Comparison of ENCODE assay signal across 9 cellular contexts in genomic region chr7:130242198-130243014, GRCh38. TPM values are rescaled to one million over a fixed set of nuclear protein-coding genes. Genes with fewer than 3 reads are reported as not detected.
DNase-seq lines count a peak whose midpoint lies in the region; ATAC-seq and TF ChIP-seq lines count a peak whose summit lies in the region.
"Had no signal": no experiment of that assay in that cellular context is flagged by ENCODE, and none has a peak within 500 bp of the region (broad histone marks: within the 10 kb centered on the region; RNA-seq: fewer than 3 reads in every experiment).

No MANE protein-coding gene starts in this region.

- ATAC-seq in HCT116 (peak; percentile 100), HG03108 (IDR thresholded peaks at IDR 0.05; ENCODE audit: unreplicated experiment) (no peak)

- no TSS peak for BruUV-seq in HCT116 (replicated peaks; lab: Mats Ljungman, UMichigan)

- peaks cover 17% of the 10 kb centered on the region for H3K4me1 Mint-ChIP-seq in nephron progenitor cell

- peaks cover 27% of the 10 kb centered on the region for H3K36me3 Mint-ChIP-seq in nephron progenitor cell (ENCODE audit: low read depth)

- no peaks in the 10 kb centered on the region for H3K9me3 ChIP-seq in HCT116 (ENCODE audit: control insufficient read depth in 1 of 2, insufficient read depth in 1 of 2, low read depth in 1 of 2, low read length in 2 of 2)

- no peaks in the 10 kb centered on the region for H3K79me2 ChIP-seq in HCT116 (ENCODE audit: insufficient read depth, low read length)

- H3K27ac Mint-ChIP-seq in nephron progenitor cell, result no peak overlapping the region

- H2AFZ ChIP-seq in HCT116 (ENCODE audit: low read depth, low read length, poor library complexity, severe bottlenecking), result peak overlapping the region; percentile 99

- CTCF ChIA-PET in HCT116 (lab: Charles Lee), result interaction anchor here (0.5 to 2.9 kb wide), 5 partner anchors 15 to 516 kb away, joined by 3 to 11 read pairs (median 4); no protein-coding TSS in a partner anchor

- H4K20me1 ChIP-seq in HCT116 (ENCODE audit: insufficient read depth), result no peaks in the 10 kb centered on the region

- H3K4me3 Mint-ChIP-seq in nephron progenitor cell, result no peak overlapping the region

- TF ChIP-seq RAD21 in HCT116 (IDR thresholded peaks at IDR 0.05; ENCODE audit: low read depth), result peak; percentile 93

- RAD21 ChIA-PET in HCT116 (lab: Charles Lee; ENCODE audit: low non-redundant PET in 1 of 2, low total read pairs in 2 of 2, uncharacterized antibody in 2 of 2, unreplicated experiment in 2 of 2), result no interaction called here

- intact Hi-C loops in HCT116 (cut with micrococcal nuclease), result loop anchor here (1.0 to 10.0 kb wide), 6 partner anchors 290 to 590 kb away; partner anchors contain the start of gene UBE2H

- no peaks in the 10 kb centered on the region for H3K4me1 ChIP-seq in HCT116 (ENCODE audit: control insufficient read depth in 1 of 2, insufficient read depth in 2 of 2, low read length in 2 of 2)

- POLR2A ChIA-PET in HCT116 (lab: Charles Lee), result no interaction called here

- H3K4me3 ChIP-seq in HCT116 (replicated peaks in 1 of 2; ENCODE audit: low read depth in 1 of 2, low read length in 2 of 2), result no peak overlapping the region
- H3K4me3 ChIP-seq in epithelial cell of proximal tubule (ENCODE audit: low read depth, low read length), result no peak overlapping the region

- H3K9me3 Mint-ChIP-seq in nephron progenitor cell, result peaks cover 42% of the 10 kb centered on the region

- no peaks in the 10 kb centered on the region for H3K27me3 ChIP-seq in HCT116 (ENCODE audit: insufficient read depth, low read length)

- no peaks in the 10 kb centered on the region for H3K9me2 ChIP-seq in HCT116 (ENCODE audit: insufficient read depth)

- TF ChIP-seq POLR2A in HCT116 (IDR thresholded peaks at IDR 0.05; ENCODE audit: borderline replicate concordance, extremely low read depth, insufficient read depth, insufficient read length), result no peak

- H3K9ac ChIP-seq in HCT116 (ENCODE audit: low read length), result no peak overlapping the region

- H3K4me2 ChIP-seq in HCT116 (ENCODE audit: low read length), result no peak overlapping the region

- H3K27me3 Mint-ChIP-seq in nephron progenitor cell (ENCODE audit: low read depth, poor library complexity), result no peaks in the 10 kb centered on the region

- TF ChIP-seq CTCF in HCT116 (IDR thresholded peaks at IDR 0.05 in 2 of 3, conservative IDR thresholded peaks at IDR 0.05 in 1 of 3; ENCODE audit: borderline replicate concordance in 1 of 3, insufficient read depth in 1 of 3, low read depth in 2 of 3, low read length in 2 of 3) (peak; percentile 84 to 95 (median 94)), epithelial cell of proximal tubule (conservative IDR thresholded peaks at IDR 0.05; ENCODE audit: low read depth, low read length) (peak; percentile 100), nephron progenitor cell (IDR thresholded peaks at IDR 0.05) (peak; percentile 73)

- H3K36me3 ChIP-seq in HCT116 (ENCODE audit: control insufficient read depth in 1 of 2, insufficient read depth in 2 of 2, low read length in 2 of 2), result no peaks in the 10 kb centered on the region

- H3K27ac ChIP-seq in HCT116 (ENCODE audit: low read depth, low read length), result no peak overlapping the region

- peak; percentile 35 for DNase-seq in COR-L47 (lab: John Stamatoyannopoulos, UW)
- DNase-seq in HCT116 (ENCODE audit: low read depth, low spot score), result peak; percentile 24
- peak; percentile 68 for DNase-seq in NCI-H748 treated with DMSO at 0.1 percent for 48 hours (lab: John Stamatoyannopoulos, UW)
- peak; percentile 12 to 17 (median 16) for DNase-seq in activated CD8-positive, alpha-beta memory T cell treated with anti-CD3 and anti-CD28 coated beads for 48 hours (ENCODE audit: low read depth in 2 of 3, low spot score in 2 of 3)
- DNase-seq in epithelial cell of proximal tubule (ENCODE audit: low read depth), result no peak
- DNase-seq in nephron progenitor cell, result peak; percentile 57
- peak; percentile 40 for DNase-seq in superior temporal gyrus (ENCODE audit: extremely low spot score)

TF ChIP-seq in HCT116, 20 proteins besides CTCF, POLR2A, EP300 and RAD21:
- TF ChIP-seq YY1 (IDR thresholded peaks at IDR 0.05; ENCODE audit: extremely low read depth, insufficient replicate concordance, low read depth, low read length) (peak; percentile 28), ELF1 (IDR thresholded peaks at IDR 0.05; ENCODE audit: borderline replicate concordance, low read depth) (no peak)
TF ChIP-seq in HCT116: peak in this region for 1.

RNA-seq across cellular contexts. Expression of gene CPA2, which starts 24.3 kb away (rescaled TPM):
- total RNA-seq in HCT116 (2021; ENCODE audit: unreplicated experiment) (1.5 TPM), epithelial cell of proximal tubule (0.14 TPM in 1 of 2 replicates, not detected in the other)
- 0.05 TPM in 1 of 2 replicates, not detected in the other for polyA plus RNA-seq in HCT116 (2012)
- total RNA-seq: T-helper 2 cell treated with Interferon-gamma antibody and Interleukin-4, amounts not matched to agents 100 ng/mL and 5 ng/mL, for 36 hours had no signal

RNA-seq across cellular contexts. Expression of gene SSMEM1, which starts 34.7 kb away (rescaled TPM):
- not detected for total RNA-seq in HCT116 (2021; ENCODE audit: unreplicated experiment)
- polyA plus RNA-seq in HCT116 (2012), result not detected in 2 replicates
- not detected in 2 replicates for total RNA-seq in epithelial cell of proximal tubule
- total RNA-seq: T-helper 2 cell treated with Interferon-gamma antibody and Interleukin-4, amounts not matched to agents 100 ng/mL and 5 ng/mL, for 36 hours had no signal

RNA-seq across cellular contexts. Expression of gene TMEM209, which starts 37.2 kb away (rescaled TPM):
- total RNA-seq in HCT116 (2021; ENCODE audit: unreplicated experiment) (35.8 TPM), epithelial cell of proximal tubule (9.3 and 12.2 TPM in 2 replicates)
- polyA plus RNA-seq in HCT116 (2012), result 14.3 and 20.1 TPM in 2 replicates

RNA-seq across cellular contexts. Expression of gene CPA4, which starts 50.6 kb away (rescaled TPM):
- total RNA-seq in HCT116 (2021; ENCODE audit: unreplicated experiment) (38.7 TPM), epithelial cell of proximal tubule (19.2 and 19.6 TPM in 2 replicates)
- 12.6 and 21.5 TPM in 2 replicates for polyA plus RNA-seq in HCT116 (2012)
- total RNA-seq: T-helper 2 cell treated with Interferon-gamma antibody and Interleukin-4, amounts not matched to agents 100 ng/mL and 5 ng/mL, for 36 hours had no signal
